20 cellular contexts compared by ENCODE assay signal in the genomic region with DNA sequence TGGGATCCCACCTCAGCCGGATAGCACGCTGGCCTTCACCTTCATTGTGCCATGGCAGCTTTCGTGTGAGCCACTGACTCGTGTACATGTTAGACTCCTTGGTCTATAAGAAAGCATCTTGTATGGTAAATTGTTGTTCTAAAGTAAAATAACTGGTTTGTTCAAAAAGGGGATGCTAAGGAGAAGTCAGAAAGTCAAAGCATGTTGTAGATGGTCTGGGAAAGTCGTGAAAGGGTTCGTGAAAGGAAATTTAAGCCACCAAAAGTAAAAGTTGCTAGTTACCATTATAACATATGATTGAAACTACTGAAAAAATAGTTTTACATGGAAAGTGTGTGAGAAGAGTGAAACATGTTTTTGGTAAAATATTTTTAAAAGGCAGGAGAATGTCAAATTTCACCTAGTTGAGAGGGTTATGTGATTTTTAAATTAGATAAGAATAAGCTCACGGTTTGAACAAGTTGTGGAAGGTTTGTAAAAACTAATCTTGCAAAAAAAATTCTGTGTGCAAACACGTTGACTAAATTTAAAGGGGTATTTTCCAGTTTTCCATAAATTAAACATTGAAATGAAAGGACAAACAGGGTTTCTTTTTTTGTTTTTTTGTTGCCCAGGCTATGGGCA. TPM values are rescaled to one million over a fixed set of nuclear protein-coding genes. Genes with fewer than 3 reads are reported as not detected.
A peak's percentile ranks its signal among the peaks of the same experiment; 100 is the strongest.
DNase-seq lines count a peak whose midpoint lies in the region; ATAC-seq, FAIRE-seq and TF ChIP-seq lines count a peak whose summit lies in the region.
"Had no signal": no experiment of that assay in that cellular context is flagged by ENCODE, and none has a peak within 500 bp of the region (broad histone marks: within the 10 kb centered on the region; RNA-seq: fewer than 3 reads in every experiment).

No MANE protein-coding gene starts in this region.

- TF ChIP-seq RAD21 in K562 (CRISPR knock-in tag; conservative IDR thresholded peaks at IDR 0.05 in 1 of 2, IDR thresholded peaks at IDR 0.05 in 1 of 2) = no peak

- H3K4ac ChIP-seq in mesendoderm (ENCODE audit: low read depth, low read length) = no peak overlapping the region

- intact Hi-C loops in K562 (cut with micrococcal nuclease) = no loop called here

- no peak overlapping the region for H3K27ac Mint-ChIP-seq in GM23338
- no peak overlapping the region for H3K27ac Mint-ChIP-seq in effector memory CD8-positive, alpha-beta T cell
- H3K27ac Mint-ChIP-seq: CD14-positive monocyte; CD8-positive, alpha-beta T cell had no signal

- no peak overlapping the region for H3K9ac ChIP-seq in K562 (ENCODE audit: insufficient read depth in 1 of 2, low read depth in 2 of 2, low read length in 2 of 2)
- no peak overlapping the region for H3K9ac ChIP-seq in mesendoderm (ENCODE audit: low read length)
- H3K9ac ChIP-seq: KMS-11 had no signal

- H3K4me3 ChIP-seq in GM23338 (0 out of 2 replicates have a peak overlapping the region, but pooled peaks have one; percentile 17), K562 (no peak overlapping the region), mesendoderm (ENCODE audit: low read length) (no peak overlapping the region)
- H3K4me3 ChIP-seq: GM12878 had no signal

- CTCF ChIA-PET in K562 (lab: Yijun Ruan, JAX; ENCODE audit: low intra/inter-chr PET ratio) = no interaction called here

- H3K9me2 ChIP-seq in GM23338 (ENCODE audit: insufficient read depth) = no peaks in the 10 kb centered on the region

- no peaks in the 10 kb centered on the region for H3K9me3 ChIP-seq in K562 (replicated peaks; ENCODE audit: control insufficient read depth, insufficient read depth, low read depth, low read length)

- no peak overlapping the region for H3K18ac ChIP-seq in mesendoderm (ENCODE audit: low read length)

- no peak overlapping the region for H2BK120ac ChIP-seq in mesendoderm (ENCODE audit: low read depth, low read length)

- peaks cover 14% of the 10 kb centered on the region for H3K27me3 Mint-ChIP-seq in GM23338 (ENCODE audit: insufficient read depth, low read depth, poor library complexity)
- H3K27me3 Mint-ChIP-seq in effector memory CD8-positive, alpha-beta T cell = no peaks in the 10 kb centered on the region

- H4K5ac ChIP-seq in mesendoderm (ENCODE audit: low read length) = no peak overlapping the region

- no peak overlapping the region for H3K56ac ChIP-seq in mesendoderm (ENCODE audit: low read length)

- no peaks in the 10 kb centered on the region for H4K20me1 ChIP-seq in GM23338 (replicated peaks; ENCODE audit: insufficient read depth)
- H4K20me1 ChIP-seq in K562 (replicated peaks; ENCODE audit: control insufficient read depth, insufficient read depth, low read length) = no peaks in the 10 kb centered on the region

- TF ChIP-seq CTCF in GM23338 (conservative IDR thresholded peaks at IDR 0.05; ENCODE audit: low read depth in 2 of 2) (no peak), K562 (IDR thresholded peaks at IDR 0.05 in 2 of 3, conservative IDR thresholded peaks at IDR 0.05 in 1 of 3; ENCODE audit: insufficient read depth in 2 of 3, low read depth in 1 of 3, low read length in 3 of 3) (no peak)

- peaks cover 52% of the 10 kb centered on the region for H3K36me3 Mint-ChIP-seq in GM23338 (ENCODE audit: low read depth)
- H3K36me3 Mint-ChIP-seq in effector memory CD8-positive, alpha-beta T cell (ENCODE audit: insufficient read depth) = peaks cover 3% of the 10 kb centered on the region
- H3K36me3 Mint-ChIP-seq: CD14-positive monocyte; CD8-positive, alpha-beta T cell had no signal

- TF ChIP-seq EP300 in K562 (IDR thresholded peaks at IDR 0.05; ENCODE audit: low read length) = no peak

- H3K27ac ChIP-seq in GM23338 (ENCODE audit: low read depth) (no peak overlapping the region), K562 (ENCODE audit: extremely low read depth, low read depth, low read length) (no peak overlapping the region), mesendoderm (ENCODE audit: low read depth, low read length) (no peak overlapping the region)
- H3K27ac ChIP-seq: KMS-11 had no signal

- DNase-seq in GM23338 (ENCODE audit: low spot score) = peak; percentile 66
- peak; percentile 4 for DNase-seq in LHCN-M2 (ENCODE audit: low read depth)
- no peak for DNase-seq in K562 (ENCODE audit: extremely low read depth in 1 of 4, low spot score in 3 of 4)
- DNase-seq in mesendoderm = peak; percentile 64
- no peak for DNase-seq in stimulated activated naive CD8-positive, alpha-beta T cell treated with anti-CD3 and anti-CD28 coated beads, Interleukin-15, Interleukin-2, amounts not matched to agents 100 U/mL and 50 U/mL, for 24 hours
- no peak for DNase-seq in effector memory CD8-positive, alpha-beta T cell
- no peak for DNase-seq in NCI-H2081 treated with DMSO at 0.1 percent for 48 hours (lab: John Stamatoyannopoulos, UW)
- DNase-seq: CD8-positive, alpha-beta T cell; COR-L47; IMR-90 had no signal

- ATAC-seq in GM23338 (no peak), K562 (no peak)
- no peak for ATAC-seq in stimulated activated naive CD8-positive, alpha-beta T cell treated with anti-CD3 and anti-CD28 coated beads, Interleukin-15, Interleukin-2, amounts not matched to agents 100 U/mL and 50 U/mL, for 24 hours
- no peak for ATAC-seq in effector memory CD8-positive, alpha-beta T cell (replicated peaks)
- ATAC-seq: CD8-positive, alpha-beta T cell; GM12878; HCT116 had no signal

- H2BK15ac ChIP-seq in mesendoderm (replicated peaks; ENCODE audit: low read depth) = no peak overlapping the region

- no TSS peak for BruUV-seq in K562 (replicated peaks; lab: Mats Ljungman, UMichigan)

- no peak overlapping the region for H3K4me2 ChIP-seq in GM23338
- no peak overlapping the region for H3K4me2 ChIP-seq in K562 (ENCODE audit: insufficient read depth, low read length)
- no peak overlapping the region for H3K4me2 ChIP-seq in mesendoderm (ENCODE audit: low read length)
- H3K4me2 ChIP-seq: KMS-11 had no signal

- H3K27me3 ChIP-seq in GM23338 (ENCODE audit: insufficient read depth) = no peaks in the 10 kb centered on the region
- H3K27me3 ChIP-seq in K562 (ENCODE audit: control insufficient read depth in 2 of 2, insufficient read depth in 2 of 2, low read length in 2 of 2) = peaks cover 0 to 13% of the 10 kb centered on the region in 2 experiments; a peak in 2 of 5 replicates
- no peaks in the 10 kb centered on the region for H3K27me3 ChIP-seq in mesendoderm (ENCODE audit: insufficient read depth, low read length, poor library complexity)

- POLR2A ChIA-PET in K562 (lab: Yijun Ruan, JAX) = no interaction called here

- H3K9me1 ChIP-seq in K562 (ENCODE audit: control insufficient read depth, insufficient read depth, low read length) = no peaks in the 10 kb centered on the region

- no peak overlapping the region for H2AK5ac ChIP-seq in mesendoderm (ENCODE audit: low read length)

- no peak overlapping the region for H3K4me3 Mint-ChIP-seq in GM23338
- no peak overlapping the region for H3K4me3 Mint-ChIP-seq in effector memory CD8-positive, alpha-beta T cell
- H3K4me3 Mint-ChIP-seq: CD14-positive monocyte; CD8-positive, alpha-beta T cell had no signal

- TF ChIP-seq POLR2A in K562 (conservative IDR thresholded peaks at IDR 0.05) = no peak

- peaks cover 10% of the 10 kb centered on the region for H3K4me1 Mint-ChIP-seq in GM23338
- H3K4me1 Mint-ChIP-seq in effector memory CD8-positive, alpha-beta T cell (ENCODE audit: low read depth in 2 of 2) = no peaks in the 10 kb centered on the region
- H3K4me1 Mint-ChIP-seq: CD14-positive monocyte had no signal

- H2BK5ac ChIP-seq in mesendoderm (ENCODE audit: low read length) = no peak overlapping the region

- H3K79me1 ChIP-seq in mesendoderm (ENCODE audit: low read length) = no peaks in the 10 kb centered on the region

- in situ Hi-C loops in K562 (cut with MboI) = no loop called here

- H3K4me1 ChIP-seq in GM23338 (ENCODE audit: insufficient read depth) (peaks cover 10% of the 10 kb centered on the region), K562 (replicated peaks in 1 of 2; ENCODE audit: control insufficient read depth in 2 of 2, insufficient read depth in 2 of 2, low read length in 2 of 2) (no peaks in the 10 kb centered on the region), mesendoderm (ENCODE audit: control insufficient read depth, low read depth, low read length) (no peaks in the 10 kb centered on the region)

- H3K9me3 Mint-ChIP-seq in GM23338 = peaks cover 71% of the 10 kb centered on the region
- peaks cover 5 to 14% of the 10 kb centered on the region in 2 donors for H3K9me3 Mint-ChIP-seq in effector memory CD8-positive, alpha-beta T cell

- peaks cover 13% of the 10 kb centered on the region; the same call in 1 of the 2 replicates for H3F3A ChIP-seq in GM23338 (replicated peaks; ENCODE audit: low read depth)

- H3K23ac ChIP-seq in mesendoderm (ENCODE audit: low read length) = no peak overlapping the region

- no peak overlapping the region for H2AFZ ChIP-seq in GM23338
- no peak overlapping the region for H2AFZ ChIP-seq in K562 (ENCODE audit: low read depth, low read length)

- no peak overlapping the region for H4K8ac ChIP-seq in mesendoderm (ENCODE audit: low read depth, low read length)

- no peak for FAIRE-seq in K562 (lab: Jason Lieb, UNC)
- FAIRE-seq: GM12878, GM18507, H54 had no signal

- no peaks in the 10 kb centered on the region for H3K79me2 ChIP-seq in GM23338 (replicated peaks; ENCODE audit: insufficient read depth)
- no peaks in the 10 kb centered on the region for H3K79me2 ChIP-seq in K562 (ENCODE audit: control insufficient read depth, insufficient read depth, low read length)
- H3K79me2 ChIP-seq in mesendoderm (ENCODE audit: control insufficient read depth, insufficient read depth, low read length) = no peaks in the 10 kb centered on the region

- H3K36me3 ChIP-seq in GM23338 (ENCODE audit: insufficient read depth) (peaks cover 21% of the 10 kb centered on the region), K562 (ENCODE audit: control insufficient read depth, insufficient read depth, low read length) (no peaks in the 10 kb centered on the region), mesendoderm (ENCODE audit: control insufficient read depth, insufficient read depth, low read length) (no peaks in the 10 kb centered on the region)

- 1% methylated on average over 8 of the region's 8 CpGs for WGBS in K562 (ENCODE audit: insufficient coverage, low coverage, missing lambda C conversion rate)
- no CpG with 5 or more reads among the region's 8 CpGs for WGBS in mesendoderm (ENCODE audit: extremely low coverage, insufficient coverage, low lambda C conversion rate)

RNA-seq across cellular contexts. Expression of gene DPRX, which starts 23.4 kb away (rescaled TPM):
- total RNA-seq in GM23338 (2014; rRNA removed; shearing (Covaris generic)) = not detected in 2 replicates
- polyA plus RNA-seq in GM23338 (2016; fragmentation: Nextera tagmentation; extraction: Ambion mirVana) (not detected in 2 replicates), K562 (2011; rRNA removed) (not detected in 2 replicates), K562 (2014; fragmentation: Illumina TruSeq; extraction: Trizol) (not detected in 2 replicates), K562 (2014; fragmentation: Nextera tagmentation; extraction: Ambion mirVana) (not detected), K562 (2014; rRNA removed) (not detected in 2 replicates)
- total RNA-seq in LHCN-M2 (2014; rRNA removed) (not detected in 2 replicates), K562 (2014; rRNA removed) (not detected in 2 replicates), K562 (2014; rRNA removed; fragmentation: Illumina TruSeq; extraction: Trizol) (not detected in 2 replicates), K562 (2015; rRNA removed; fragmentation: Illumina TruSeq; extraction: Trizol) (not detected in 2 replicates), K562 (2021) (not detected in 2 replicates)
- not detected for polyA plus RNA-seq in LHCN-M2 (2012)
- not detected in 2 replicates for total RNA-seq in K562 (2011; cell fraction: chromatin; rRNA removed; ENCODE audit: low replicate concordance)
- total RNA-seq in K562 (2011; cell fraction: nucleolus; rRNA removed) = not detected in 2 replicates
- not detected in 2 replicates for total RNA-seq in K562 (2011; cell fraction: nucleoplasm; rRNA removed)
- not detected in 2 replicates for polyA plus RNA-seq in K562 (2011; cell fraction: cytosol; rRNA removed)
- polyA plus RNA-seq in K562 (2011; cell fraction: nucleus; rRNA removed) = not detected in 2 replicates
- polyA plus RNA-seq in K562 (2012) = not detected in 2 replicates
- polyA minus RNA-seq in K562 (2011; rRNA and poly(A)+ RNA removed) = not detected in 2 replicates
- polyA minus RNA-seq in K562 (2011; cell fraction: cytosol; rRNA and poly(A)+ RNA removed) = not detected in 2 replicates
- polyA minus RNA-seq in K562 (2011; cell fraction: nucleus; rRNA and poly(A)+ RNA removed) = not detected in 2 replicates
- not detected for polyA plus RNA-seq in mesendoderm (2013, experiment 1 of 2)
- 0.13 TPM for polyA plus RNA-seq in mesendoderm (2013, experiment 2 of 2)
- total RNA-seq: A673; CD8-positive, alpha-beta T cell; Daoy; G401; GM12878; IMR-90 had no signal
- polyA plus RNA-seq: BJ, CD14-positive monocyte, GM12878, IMR-90 had no signal

Comparison
In these comparisons a context has a peak if more than half of its experiments do, and no peak if none do; other contexts are left out.
1. DNase-seq: peak in GM23338 (single experiment), LHCN-M2 (single experiment) and mesendoderm (single experiment); none in K562 (0 of 4), stimulated activated naive CD8-positive, alpha-beta T cell treated with anti-CD3 and anti-CD28 coated beads, Interleukin-15, Interleukin-2, amounts not matched to agents 100 U/mL and 50 U/mL, for 24 hours (single experiment), effector memory CD8-positive, alpha-beta T cell (0 of 3) and NCI-H2081 treated with DMSO at 0.1 percent for 48 hours (single experiment).